In the genomic region with DNA sequence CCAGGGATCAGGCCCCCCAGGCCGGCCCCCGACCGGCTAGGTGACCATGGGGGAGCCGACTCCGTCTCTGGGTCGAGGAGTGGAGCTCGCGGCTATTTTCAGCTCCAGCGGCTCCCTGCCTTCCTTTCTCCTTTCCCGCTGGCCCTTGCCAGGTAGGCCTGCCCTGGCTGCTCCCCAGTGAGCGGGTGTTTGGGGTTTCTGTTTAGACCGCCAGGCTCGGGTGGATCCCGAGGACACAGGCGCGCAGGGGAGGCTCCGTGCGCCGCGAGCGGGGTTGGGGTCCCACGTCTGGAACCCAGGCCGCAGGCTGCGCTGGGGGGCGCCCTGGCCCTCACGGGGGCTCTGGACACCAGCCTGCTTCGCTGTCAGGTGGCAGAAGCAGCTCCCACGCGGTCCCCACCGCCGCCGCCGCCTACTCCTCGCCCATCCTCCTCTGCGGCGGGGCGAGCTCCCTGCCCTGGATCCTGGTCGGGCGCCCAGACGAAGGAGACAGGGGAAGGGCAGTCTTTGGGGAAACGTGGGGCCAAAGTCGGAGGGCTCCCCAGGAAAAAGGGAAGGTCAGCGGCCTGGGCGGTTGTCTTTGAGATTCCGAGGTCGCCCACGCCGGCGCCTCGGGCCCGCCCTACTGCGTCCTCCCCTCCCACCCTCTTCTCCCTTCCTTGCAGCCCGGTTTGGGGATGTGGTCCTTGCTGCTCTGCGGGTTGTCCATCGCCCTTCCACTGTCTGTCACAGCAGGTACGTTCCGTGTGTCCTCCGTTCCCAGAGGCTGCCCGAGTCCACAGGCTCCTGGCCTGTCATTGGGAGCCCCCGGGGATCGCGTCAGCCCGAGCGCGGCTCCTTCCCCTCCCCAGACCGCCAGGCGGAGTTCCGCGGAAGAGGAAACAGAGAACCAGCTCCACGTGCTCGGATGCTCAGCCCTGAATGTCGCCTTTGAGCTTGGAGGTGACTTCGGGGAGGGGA, we compare ENCODE assay signal across 9 cellular contexts. TPM values are rescaled to one million over a fixed set of nuclear protein-coding genes. Genes with fewer than 3 reads are reported as not detected.
DNase-seq lines count a peak whose midpoint lies in the region; ATAC-seq and TF ChIP-seq lines count a peak whose summit lies in the region.
"Had no signal": no experiment of that assay in that cellular context is flagged by ENCODE, and none has a peak within 500 bp of the region (broad histone marks: within the 10 kb centered on the region; RNA-seq: fewer than 3 reads in every experiment).

No MANE protein-coding gene starts in this region.

- H4K91ac ChIP-seq in neuronal stem cell (ENCODE audit: low read depth, low read length, poor library complexity), result no peak overlapping the region

- H3K9me3 ChIP-seq in gastroesophageal sphincter, result no peaks in the 10 kb centered on the region
- no peaks in the 10 kb centered on the region for H3K9me3 ChIP-seq in neuronal stem cell (replicated peaks in 1 of 2; ENCODE audit: control insufficient read depth in 2 of 2, insufficient read depth in 1 of 2, low read depth in 1 of 2, low read length in 2 of 2)
- no peaks in the 10 kb centered on the region for H3K9me3 ChIP-seq in testis

- H4K8ac ChIP-seq in neuronal stem cell (ENCODE audit: low read depth, low read length), result peak overlapping the region; percentile 10

- peaks cover 2 to 10% of the 10 kb centered on the region in 2 donors for H3K36me3 Mint-ChIP-seq in activated T-cell treated with anti-CD3 and anti-CD28 coated beads, Interleukin-2, amount 50 U/mL, for 72 hours (ENCODE audit: insufficient read depth in 2 of 2)

- no peak overlapping the region for H2AK5ac ChIP-seq in neuronal stem cell (ENCODE audit: low read depth, low read length)

- H2BK5ac ChIP-seq in neuronal stem cell (ENCODE audit: low read length), result no peak overlapping the region

- peaks cover 19% of the 10 kb centered on the region for H3K27me3 Mint-ChIP-seq in activated T-cell treated with anti-CD3 and anti-CD28 coated beads, Interleukin-2, amount 50 U/mL, for 72 hours (ENCODE audit: low read depth)

- no peak overlapping the region for H3K23ac ChIP-seq in neuronal stem cell (ENCODE audit: low read depth, low read length, poor library complexity)

- intact Hi-C loops in testis (cut with DNase I; ENCODE audit: low total_unique reads), result no loop called here

- H3K27ac Mint-ChIP-seq in activated T-cell treated with anti-CD3 and anti-CD28 coated beads, Interleukin-2, amount 50 U/mL, for 72 hours, result peak overlapping the region; percentile 75

- ATAC-seq in activated T-cell treated with anti-CD3 and anti-CD28 coated beads, Interleukin-2, amount 50 U/mL, for 72 hours (replicated peaks in 1 of 2), result peak; percentile 75 to 76
- ATAC-seq in gastroesophageal sphincter (peak; percentile 71), HG02885 (IDR thresholded peaks at IDR 0.05; ENCODE audit: poor library complexity, unreplicated experiment) (no peak)

- H3K14ac ChIP-seq in neuronal stem cell (ENCODE audit: low read length), result no peak overlapping the region

- DNase-seq in HT-29 (ENCODE audit: low spot score), result peak; percentile 69
- peak; percentile 44 to 50 for DNase-seq in activated T-cell treated with anti-CD3 and anti-CD28 coated beads, Interleukin-2, amount 50 U/mL, for 72 hours
- DNase-seq in neuronal stem cell (ENCODE audit: low spot score), result no peak
- peak; percentile 47 for DNase-seq in testis
- no peak for DNase-seq in NCI-H1417 (lab: John Stamatoyannopoulos, UW)
- no peak for DNase-seq in OCI-M2 (lab: John Stamatoyannopoulos, UW; ENCODE audit: unreplicated experiment)

- no peak overlapping the region for H2BK15ac ChIP-seq in neuronal stem cell (ENCODE audit: low read length)

- H3K79me1 ChIP-seq in neuronal stem cell (ENCODE audit: low read depth, low read length), result peaks cover 1% of the 10 kb centered on the region

- H3K9ac ChIP-seq in neuronal stem cell (ENCODE audit: low read depth, low read length, poor library complexity), result no peak overlapping the region
- H3K9ac ChIP-seq: KMS-11 had no signal

- TF ChIP-seq EP300 in gastroesophageal sphincter (IDR thresholded peaks at IDR 0.05), result no peak

- H3K4ac ChIP-seq in neuronal stem cell (ENCODE audit: low read length), result no peak overlapping the region

- peak overlapping the region in 1 of 4 donors; percentile 71 for H3K27ac ChIP-seq in gastroesophageal sphincter
- no peak overlapping the region for H3K27ac ChIP-seq in neuronal stem cell (replicated peaks; ENCODE audit: low read length)
- H3K27ac ChIP-seq in testis, result no peak overlapping the region
- H3K27ac ChIP-seq: KMS-11 had no signal

- no peak overlapping the region for H2BK12ac ChIP-seq in neuronal stem cell (ENCODE audit: low read length)

- TF ChIP-seq CTCF in gastroesophageal sphincter (IDR thresholded peaks at IDR 0.05) (peak in 3 of 4 experiments; percentile 43 to 57 (median 47)), testis (IDR thresholded peaks at IDR 0.05) (peak in 2 of 3 experiments; percentile 10 to 24)

- H3K18ac ChIP-seq in neuronal stem cell (ENCODE audit: low read length), result peak overlapping the region; percentile 64

- H3K9me3 Mint-ChIP-seq in activated T-cell treated with anti-CD3 and anti-CD28 coated beads, Interleukin-2, amount 50 U/mL, for 72 hours, result no peaks in the 10 kb centered on the region

- peaks cover 38% of the 10 kb centered on the region for H3K4me1 Mint-ChIP-seq in activated T-cell treated with anti-CD3 and anti-CD28 coated beads, Interleukin-2, amount 50 U/mL, for 72 hours (ENCODE audit: low read depth)

- H3K4me3 ChIP-seq in gastroesophageal sphincter (peak overlapping the region; percentile 31 to 57), neuronal stem cell (ENCODE audit: low read length in 2 of 2) (peak overlapping the region in 1 of 2 donors; percentile 69), testis (peak overlapping the region; percentile 55 to 64)

- peak overlapping the region; percentile 35 for H2AFZ ChIP-seq in neuronal stem cell (ENCODE audit: low read length)

- H3K4me1 ChIP-seq in gastroesophageal sphincter, result peaks cover 0 to 14% (median 5%) of the 10 kb centered on the region in 3 donors
- H3K4me1 ChIP-seq in neuronal stem cell (ENCODE audit: control insufficient read depth in 2 of 2, insufficient read depth in 1 of 2, low read depth in 1 of 2, low read length in 2 of 2), result no peaks in the 10 kb centered on the region
- H3K4me1 ChIP-seq in testis, result no peaks in the 10 kb centered on the region

- H2BK120ac ChIP-seq in neuronal stem cell (ENCODE audit: low read depth, low read length), result no peak overlapping the region

- H3K4me3 Mint-ChIP-seq in activated T-cell treated with anti-CD3 and anti-CD28 coated beads, Interleukin-2, amount 50 U/mL, for 72 hours, result peak overlapping the region; percentile 87 to 89

- H3K36me3 ChIP-seq in gastroesophageal sphincter (no peaks in the 10 kb centered on the region), neuronal stem cell (replicated peaks in 1 of 2; ENCODE audit: control insufficient read depth in 2 of 2, insufficient read depth in 2 of 2, low read length in 2 of 2) (no peaks in the 10 kb centered on the region), testis (ENCODE audit: low read depth, missing control alignments) (no peaks in the 10 kb centered on the region)

- H3K27me3 ChIP-seq in gastroesophageal sphincter, result peaks cover 22% of the 10 kb centered on the region
- peaks cover 0 to 17% (median 13%) of the 10 kb centered on the region in 3 experiments for H3K27me3 ChIP-seq in neuronal stem cell (ENCODE audit: control insufficient read depth in 3 of 3, insufficient read depth in 3 of 3, low read depth in 1 of 3, low read length in 3 of 3)
- no peaks in the 10 kb centered on the region for H3K27me3 ChIP-seq in testis

- WGBS in gastroesophageal sphincter (ENCODE audit: low coverage in 1 of 2), 2 donors, result 7 to 33% methylated on average over 1 to 2 of the region's 73 CpGs
- WGBS in neuronal stem cell (ENCODE audit: extremely low coverage in 2 of 2, insufficient read length in 2 of 2, insufficient replicate concordance in 1 of 2), 2 donors, result no CpG with 5 or more reads among the region's 73 CpGs
- WGBS in testis, 2 donors, result 9% methylated on average over 22 to 71 of the region's 73 CpGs

- TF ChIP-seq POLR2A in gastroesophageal sphincter (IDR thresholded peaks at IDR 0.05), result no peak
- no peak for TF ChIP-seq POLR2A in testis (IDR thresholded peaks at IDR 0.05)

- H3K4me2 ChIP-seq in neuronal stem cell (ENCODE audit: insufficient read depth, low read length, poor library complexity, severe bottlenecking), result peak overlapping the region; percentile 54
- H3K4me2 ChIP-seq: KMS-11 had no signal

RNA-seq across cellular contexts. Expression of a gene that starts 0.6 kb away (rescaled TPM):
- total RNA-seq in HT-29 (2014; rRNA removed; shearing (Covaris generic)), result 2.4 and 3.8 TPM in 2 replicates
- 1 to 10 TPM; 1.4 to 1.9 TPM for total RNA-seq in activated T-cell treated with anti-CD3 and anti-CD28 coated beads, Interleukin-2, amount 50 U/mL, for 72 hours
- total RNA-seq in gastroesophageal sphincter, result under 1 TPM in 3 of 4 donors, not detected in 1; 0.40 to 0.87 (median 0.47) TPM
- polyA plus RNA-seq in neuronal stem cell (2013, experiment 1 of 2), result not detected
- not detected for polyA plus RNA-seq in neuronal stem cell (2013, experiment 2 of 2)
- under 1 TPM; 0.24 to 0.31 TPM for total RNA-seq in testis
- polyA plus RNA-seq in testis (ENCODE audit: insufficient read depth, low read depth, low replicate concordance), result 0.38 TPM

RNA-seq across cellular contexts. Expression of a gene that starts 44.9 kb away (rescaled TPM):
- total RNA-seq in HT-29 (2014; rRNA removed; shearing (Covaris generic)), result 0.31 and 0.61 TPM in 2 replicates
- total RNA-seq in activated T-cell treated with anti-CD3 and anti-CD28 coated beads, Interleukin-2, amount 50 U/mL, for 72 hours, result 10 to 100 TPM; 14.3 to 14.5 TPM
- 100 to 1,000 TPM in 1 of 4 donors, 10 to 100 TPM in 3; 51.1 to 141 (median 70.9) TPM for total RNA-seq in gastroesophageal sphincter
- polyA plus RNA-seq in neuronal stem cell (2013, experiment 1 of 2), result 0.32 TPM
- 0.25 TPM for polyA plus RNA-seq in neuronal stem cell (2013, experiment 2 of 2)
- total RNA-seq in testis, result 10 to 100 TPM; 35.4 to 51.3 TPM
- 49.6 TPM for polyA plus RNA-seq in testis (ENCODE audit: insufficient read depth, low read depth, low replicate concordance)

Comparison
In these comparisons a context has a peak if more than half of its experiments do, and no peak if none do; other contexts are left out.
1. DNase-seq: peak in HT-29 (single experiment), activated T-cell treated with anti-CD3 and anti-CD28 coated beads, Interleukin-2, amount 50 U/mL, for 72 hours (2 of 2) and testis (single experiment); none in neuronal stem cell (single experiment), NCI-H1417 (0 of 3) and OCI-M2 (single experiment).